In genomic region chr16:50553182-50553710, GRCh38 we compare ENCODE assay signal across 18 cellular contexts. TPM values are rescaled to one million over a fixed set of nuclear protein-coding genes. Genes with fewer than 3 reads are reported as not detected.
"Had no signal": no experiment of that assay in that cellular context is flagged by ENCODE, and none has a peak within 500 bp of the region (broad histone marks: within the 10 kb centered on the region; RNA-seq: fewer than 3 reads in every experiment).

No MANE protein-coding gene starts in this region.

- H3K27me3 ChIP-seq: colonic mucosa had no signal

- H3K36me3 ChIP-seq: colonic mucosa, left ventricle myocardium inferior, lower lobe of right lung, neutrophil, thoracic aorta had no signal

- H3K4me3 Mint-ChIP-seq: immature natural killer cell; memory B cell; naive B cell; stimulated activated naive B cell treated with anti-CD40 and anti-IgM and Interleukin-4, amounts not matched to agents 10 μg/mL and 1 μg/mL and 100 μg/mL, for 72 hours; stimulated activated naive CD8-positive, alpha-beta T cell treated with anti-CD3 and anti-CD28 coated beads, Interleukin-15, amount 100 ng/mL, for 72 hours had no signal

- DNase-seq: colonic mucosa; dermis blood vessel endothelial cell; effector CD4-positive, alpha-beta T cell; foreskin fibroblast; immature natural killer cell; left ventricle myocardium inferior; lower lobe of right lung; naive B cell; stimulated activated CD4-positive, alpha-beta T cell treated with anti-CD3 and anti-CD28 coated beads, Interleukin-2, amount 100 ng/mL, for 24 hours; stimulated activated CD4-positive, alpha-beta T cell treated with anti-CD3 and anti-CD28 coated beads, Interleukin-4, amount 100 ng/mL, for 4 hours; stimulated activated naive B cell treated with anti-CD40 and anti-IgM and Interleukin-4, amounts not matched to agents 10 μg/mL and 1 μg/mL and 100 μg/mL, for 72 hours; stimulated activated naive CD8-positive, alpha-beta T cell treated with anti-CD3 and anti-CD28 coated beads, Interleukin-15, amount 100 ng/mL, for 72 hours; substantia nigra; trophoblast cell had no signal

- H3K27ac ChIP-seq: colonic mucosa, left ventricle myocardium inferior, lower lobe of right lung, neutrophil had no signal

- H3K9me3 ChIP-seq: colonic mucosa, lower lobe of right lung, neutrophil, thoracic aorta had no signal

- H3K9me3 Mint-ChIP-seq: immature natural killer cell; stimulated activated naive B cell treated with anti-CD40 and anti-IgM and Interleukin-4, amounts not matched to agents 10 μg/mL and 1 μg/mL and 100 μg/mL, for 72 hours had no signal

- H3K27ac Mint-ChIP-seq: immature natural killer cell; memory B cell; nephron; stimulated activated naive B cell treated with anti-CD40 and anti-IgM and Interleukin-4, amounts not matched to agents 10 μg/mL and 1 μg/mL and 100 μg/mL, for 72 hours had no signal

- H3K4me3 ChIP-seq: colonic mucosa, left ventricle myocardium inferior, lower lobe of right lung, thoracic aorta had no signal

- H3K4me1 ChIP-seq: colonic mucosa, lower lobe of right lung had no signal

RNA-seq across cellular contexts. Expression of gene NKD1, which starts 5.0 kb away (rescaled TPM):
- total RNA-seq: dermis blood vessel endothelial cell had no signal
